ENCODE assay signal across 1 cellular context in genomic region chr3:20245781-20246180, GRCh38.
TF ChIP-seq lines count a peak whose summit lies in the region.

No MANE protein-coding gene starts in this region.

TF ChIP-seq in GM12878, 131 proteins besides CTCF, POLR2A, EP300 and RAD21 (continued from another document):
- no peak for TF ChIP-seq GATAD2B (conservative IDR thresholded peaks at IDR 0.05; ENCODE audit: low read depth)
- TF ChIP-seq CREM (IDR thresholded peaks at IDR 0.05; ENCODE audit: low read depth): no peak
- TF ChIP-seq MYB (IDR thresholded peaks at IDR 0.05; ENCODE audit: borderline replicate concordance, low read depth, low read length): no peak
- TF ChIP-seq EZH2 (IDR thresholded peaks at IDR 0.05; ENCODE audit: borderline replicate concordance, control insufficient read depth, low read depth, low read length): no peak
